ENCODE assay signal across 7 cellular contexts in genomic region chr10:97494863-97495506, GRCh38.
A peak's percentile ranks its signal among the peaks of the same experiment; 100 is the strongest.
DNase-seq lines count a peak whose midpoint lies in the region; ATAC-seq lines count a peak whose summit lies in the region.
"Had no signal": no experiment of that assay in that cellular context is flagged by ENCODE, and none has a peak within 500 bp of the region (broad histone marks: within the 10 kb centered on the region; RNA-seq: fewer than 3 reads in every experiment).

No MANE protein-coding gene starts in this region.

- no peaks in the 10 kb centered on the region for H3K36me3 ChIP-seq in effector memory CD4-positive, alpha-beta T cell (ENCODE audit: control insufficient read depth, insufficient read depth, low read length)

- no peak overlapping the region for H3K27ac Mint-ChIP-seq in stimulated activated naive CD8-positive, alpha-beta T cell treated with anti-CD3 and anti-CD28 coated beads, Interleukin-15, amount 100 ng/mL, for 72 hours

- H3K9me3 ChIP-seq in effector memory CD4-positive, alpha-beta T cell (ENCODE audit: control insufficient read depth, low read length), result no peaks in the 10 kb centered on the region

- peak overlapping the region; percentile 50 for H3K27ac ChIP-seq in effector memory CD4-positive, alpha-beta T cell (ENCODE audit: insufficient read depth, low read length, poor library complexity, severe bottlenecking)

- no peak overlapping the region for H3K4me3 ChIP-seq in effector memory CD4-positive, alpha-beta T cell (ENCODE audit: insufficient read depth, low read depth, low read length, poor library complexity, severe bottlenecking)

- H3K9me3 Mint-ChIP-seq in stimulated activated naive CD8-positive, alpha-beta T cell treated with anti-CD3 and anti-CD28 coated beads, Interleukin-15, amount 100 ng/mL, for 72 hours, result no peaks in the 10 kb centered on the region

- no peaks in the 10 kb centered on the region for H3K27me3 ChIP-seq in effector memory CD4-positive, alpha-beta T cell (replicated peaks; ENCODE audit: control insufficient read depth, insufficient read depth, low read length, poor library complexity, severe bottlenecking)

- peaks cover 58% of the 10 kb centered on the region for H3K4me1 Mint-ChIP-seq in stimulated activated naive CD8-positive, alpha-beta T cell treated with anti-CD3 and anti-CD28 coated beads, Interleukin-15, amount 100 ng/mL, for 72 hours

- H3K4me3 Mint-ChIP-seq in stimulated activated naive CD8-positive, alpha-beta T cell treated with anti-CD3 and anti-CD28 coated beads, Interleukin-15, amount 100 ng/mL, for 72 hours, result peak overlapping the region; percentile 44 to 66

- DNase-seq in activated CD4-positive, alpha-beta T cell treated with anti-CD3 and anti-CD28 coated beads, Interleukin-2, amount 50 U/mL, for 1 hour, result peak; percentile 13
- no peak for DNase-seq in activated CD4-positive, alpha-beta T cell treated with anti-CD3 and anti-CD28 coated beads for 48 hours
- DNase-seq in effector memory CD4-positive, alpha-beta T cell, result no peak
- DNase-seq in stimulated activated naive CD8-positive, alpha-beta T cell treated with anti-CD3 and anti-CD28 coated beads, Interleukin-15, amount 100 ng/mL, for 72 hours, result no peak
- DNase-seq: AML-193 had no signal

- ATAC-seq in stimulated activated naive CD8-positive, alpha-beta T cell treated with anti-CD3 and anti-CD28 coated beads, Interleukin-15, amount 100 ng/mL, for 72 hours, result no peak
- ATAC-seq in GM21390 (IDR thresholded peaks at IDR 0.05; ENCODE audit: unreplicated experiment) (no peak), GM21528 (IDR thresholded peaks at IDR 0.05; ENCODE audit: low FRiP score, unreplicated experiment) (no peak)

- peaks cover 5% of the 10 kb centered on the region for H3K27me3 Mint-ChIP-seq in stimulated activated naive CD8-positive, alpha-beta T cell treated with anti-CD3 and anti-CD28 coated beads, Interleukin-15, amount 100 ng/mL, for 72 hours

- peaks cover 11% of the 10 kb centered on the region for H3K4me1 ChIP-seq in effector memory CD4-positive, alpha-beta T cell (ENCODE audit: control insufficient read depth, insufficient read depth, low read length, poor library complexity, severe bottlenecking)
